Comparison of ENCODE assay signal across 30 cellular contexts in genomic region chr5:178106086-178106485, GRCh38.
"Had no signal": no experiment of that assay in that cellular context is flagged by ENCODE, and none has a peak within 500 bp of the region (broad histone marks: within the 10 kb centered on the region; RNA-seq: fewer than 3 reads in every experiment).

No MANE protein-coding gene starts in this region.

- H3K4me1 ChIP-seq: left ventricle myocardium inferior, right atrium auricular region, right lobe of liver, testis had no signal

- H3K9me3 ChIP-seq: left ventricle myocardium inferior, neutrophil, ovary, right atrium auricular region, right lobe of liver, stomach, testis, thyroid gland, transverse colon, upper lobe of left lung, vagina had no signal

- H3K36me3 ChIP-seq: left ventricle myocardium inferior, neural progenitor cell, neutrophil, ovary, right atrium auricular region, right lobe of liver, stomach, thyroid gland, transverse colon, upper lobe of left lung, vagina had no signal

- H3K9ac ChIP-seq: neural progenitor cell had no signal

- H3K4me2 ChIP-seq: neural progenitor cell, smooth muscle cell had no signal

- FAIRE-seq: islet of Langerhans, kidney had no signal

- ATAC-seq: left colon; natural killer cell; stimulated activated naive CD8-positive, alpha-beta T cell treated with anti-CD3 and anti-CD28 coated beads, Interleukin-15, Interleukin-2, amounts not matched to agents 100 U/mL and 50 U/mL, for 24 hours had no signal

- H3K27me3 ChIP-seq: neural progenitor cell, ovary, right atrium auricular region, right lobe of liver, testis, thyroid gland, transverse colon, upper lobe of left lung, vagina had no signal

- H2AFZ ChIP-seq: neural progenitor cell had no signal

- DNase-seq: hypothalamus; immature natural killer cell; kidney; left colon; left ventricle myocardium inferior; mesendoderm; naive B cell; natural killer cell; nephron progenitor cell; occipital lobe; ovary; right lobe of liver; stimulated activated CD4-positive, alpha-beta T cell treated with anti-CD3 and anti-CD28 coated beads, Interleukin-1b, Interleukin-23, amount 100 ng/mL, for 48 hours; stimulated activated CD4-positive, alpha-beta T cell treated with anti-CD3 and anti-CD28 coated beads, Interleukin-2, amount 100 ng/mL, for 48 hours; stimulated activated CD4-positive, alpha-beta T cell treated with anti-CD3 and anti-CD28 coated beads, Interleukin-4, amount 100 ng/mL, for 4 hours; stimulated activated CD8-positive, alpha-beta memory T cell treated with anti-CD3 and anti-CD28 coated beads, Interleukin-4, amount 100 ng/mL, for 48 hours; stimulated activated naive B cell treated with anti-CD40 and anti-IgM and Interleukin-4, amounts not matched to agents 10 μg/mL and 1 μg/mL and 100 μg/mL, for 72 hours; stimulated activated naive CD8-positive, alpha-beta T cell treated with anti-CD3 and anti-CD28 coated beads, Interleukin-15, Interleukin-2, amounts not matched to agents 100 U/mL and 50 U/mL, for 24 hours; stomach; testis; thyroid gland; transverse colon; upper lobe of left lung had no signal

- H3K4me3 ChIP-seq: left ventricle myocardium inferior, lung, neural progenitor cell, ovary, right atrium auricular region, right lobe of liver, smooth muscle cell, stomach, testis, thyroid gland, transverse colon, upper lobe of left lung, vagina had no signal

- H3K27ac ChIP-seq: left ventricle myocardium inferior, neural progenitor cell, neutrophil, ovary, right atrium auricular region, right lobe of liver, stomach, testis, thyroid gland, transverse colon, upper lobe of left lung, vagina had no signal
